Comparison of ENCODE assay signal across 1 cellular context in the genomic region with DNA sequence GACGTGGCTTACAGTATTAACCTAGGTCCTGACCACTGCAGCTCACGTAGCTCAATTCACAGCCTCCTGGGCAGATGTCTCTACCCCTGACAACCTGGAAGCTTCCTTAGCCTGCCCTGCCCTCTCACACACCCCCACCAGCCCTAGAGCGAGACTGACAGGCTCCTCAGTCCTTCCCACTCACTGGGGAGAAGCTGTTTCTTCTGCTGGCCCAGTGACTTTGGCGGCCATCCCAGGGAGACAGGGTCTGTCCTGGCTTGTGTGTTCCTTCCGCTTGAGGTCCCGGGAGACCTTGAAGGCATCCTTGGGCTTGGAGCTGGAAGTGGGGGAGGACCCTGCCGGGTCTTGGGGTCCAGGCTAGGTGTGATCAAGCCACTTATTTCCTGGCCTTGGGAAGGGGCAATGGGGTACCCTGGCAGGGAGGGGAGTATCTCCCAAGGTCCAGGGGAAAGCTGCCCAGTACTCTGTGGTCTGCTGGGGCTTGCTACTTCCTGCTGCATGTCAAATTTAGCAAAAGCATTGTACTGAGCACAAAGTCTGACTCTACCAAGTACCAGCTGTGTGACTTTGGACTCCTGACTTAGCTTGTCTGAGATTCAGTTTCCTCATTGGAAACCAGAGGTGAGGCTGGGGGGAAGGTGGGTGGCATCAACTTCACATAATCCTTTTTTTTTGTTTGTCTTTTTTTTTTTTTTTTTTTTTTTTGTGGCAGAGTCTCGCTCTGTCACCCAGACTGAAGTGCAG.
TF ChIP-seq lines count a peak whose summit lies in the region.

No MANE protein-coding gene starts in this region.

TF ChIP-seq in WTC11, 78 proteins besides CTCF, POLR2A, EP300 and RAD21 (continued from another document):
- TF ChIP-seq, protein P1, sequence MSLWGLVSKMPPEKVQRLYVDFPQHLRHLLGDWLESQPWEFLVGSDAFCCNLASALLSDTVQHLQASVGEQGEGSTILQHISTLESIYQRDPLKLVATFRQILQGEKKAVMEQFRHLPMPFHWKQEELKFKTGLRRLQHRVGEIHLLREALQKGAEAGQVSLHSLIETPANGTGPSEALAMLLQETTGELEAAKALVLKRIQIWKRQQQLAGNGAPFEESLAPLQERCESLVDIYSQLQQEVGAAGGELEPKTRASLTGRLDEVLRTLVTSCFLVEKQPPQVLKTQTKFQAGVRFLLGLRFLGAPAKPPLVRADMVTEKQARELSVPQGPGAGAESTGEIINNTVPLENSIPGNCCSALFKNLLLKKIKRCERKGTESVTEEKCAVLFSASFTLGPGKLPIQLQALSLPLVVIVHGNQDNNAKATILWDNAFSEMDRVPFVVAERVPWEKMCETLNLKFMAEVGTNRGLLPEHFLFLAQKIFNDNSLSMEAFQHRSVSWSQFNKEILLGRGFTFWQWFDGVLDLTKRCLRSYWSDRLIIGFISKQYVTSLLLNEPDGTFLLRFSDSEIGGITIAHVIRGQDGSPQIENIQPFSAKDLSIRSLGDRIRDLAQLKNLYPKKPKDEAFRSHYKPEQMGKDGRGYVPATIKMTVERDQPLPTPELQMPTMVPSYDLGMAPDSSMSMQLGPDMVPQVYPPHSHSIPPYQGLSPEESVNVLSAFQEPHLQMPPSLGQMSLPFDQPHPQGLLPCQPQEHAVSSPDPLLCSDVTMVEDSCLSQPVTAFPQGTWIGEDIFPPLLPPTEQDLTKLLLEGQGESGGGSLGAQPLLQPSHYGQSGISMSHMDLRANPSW (CRISPR knock-in tag; conservative IDR thresholded peaks at IDR 0.05; ENCODE audit: low read depth), result no peak
